7 cellular contexts compared by ENCODE assay signal in genomic region chr16:66515543-66516171, GRCh38. TPM values are rescaled to one million over a fixed set of nuclear protein-coding genes. Genes with fewer than 3 reads are reported as not detected.
DNase-seq lines count a peak whose midpoint lies in the region; ATAC-seq and TF ChIP-seq lines count a peak whose summit lies in the region.

No MANE protein-coding gene starts in this region.

- H3K27ac Mint-ChIP-seq in central memory CD8-positive, alpha-beta T cell (ENCODE audit: low read depth), result peak overlapping the region; percentile 94

- peaks cover 7% of the 10 kb centered on the region for H3K36me3 Mint-ChIP-seq in central memory CD8-positive, alpha-beta T cell (ENCODE audit: insufficient read depth)

- no peaks in the 10 kb centered on the region for H3K9me3 Mint-ChIP-seq in central memory CD8-positive, alpha-beta T cell

- H3K4me1 Mint-ChIP-seq in central memory CD8-positive, alpha-beta T cell, result peaks cover 56% of the 10 kb centered on the region

- H3K4me3 Mint-ChIP-seq in central memory CD8-positive, alpha-beta T cell, result peak overlapping the region; percentile 61

- no peak for ATAC-seq in central memory CD8-positive, alpha-beta T cell (replicated peaks; ENCODE audit: extremely low read depth, poor library complexity, severe bottlenecking)
- no peak for ATAC-seq in HG03280 (IDR thresholded peaks at IDR 0.05; ENCODE audit: unreplicated experiment)
- no peak for ATAC-seq in HG03442 (IDR thresholded peaks at IDR 0.05; ENCODE audit: unreplicated experiment)
- ATAC-seq in GM21723 (IDR thresholded peaks at IDR 0.05; ENCODE audit: unreplicated experiment), result no peak

- TF ChIP-seq CTCF in GM10266 (IDR thresholded peaks at IDR 0.05; ENCODE audit: control insufficient read depth, insufficient read depth, low read depth, missing control alignments), result peak; percentile 28

- no peaks in the 10 kb centered on the region for H3K27me3 Mint-ChIP-seq in central memory CD8-positive, alpha-beta T cell

- DNase-seq in GM10266 (ENCODE audit: extremely low spot score), result peak; percentile 24
- peak; percentile 26 for DNase-seq in NOMO-1 treated with DMSO at 0.1 percent for 48 hours (lab: John Stamatoyannopoulos, UW; ENCODE audit: unreplicated experiment)
- no peak for DNase-seq in central memory CD8-positive, alpha-beta T cell (ENCODE audit: low spot score in 2 of 2)
- peak; percentile 56 for DNase-seq in myocyte (ENCODE audit: low read depth)

RNA-seq across cellular contexts. Expression of gene TK2, which starts 34.3 kb away (rescaled TPM):
- total RNA-seq in myocyte, result 18.9 and 21.2 TPM in 2 replicates
- 35.8 TPM for polyA plus RNA-seq in myocyte (2012)

RNA-seq across cellular contexts. Expression of gene CKLF, which starts 36.7 kb away (rescaled TPM):
- total RNA-seq in myocyte, result 25.4 and 29.8 TPM in 2 replicates
- polyA plus RNA-seq in myocyte (2012), result 81.7 TPM

RNA-seq across cellular contexts. Expression of gene CMTM1, which starts 50.6 kb away (rescaled TPM):
- total RNA-seq in myocyte, result 0.52 and 1.4 TPM in 2 replicates
- polyA plus RNA-seq in myocyte (2012), result 3.2 TPM

Comparison
In these comparisons a context has a peak if more than half of its experiments do, and no peak if none do; other contexts are left out.
1. DNase-seq: peak in GM10266 (single experiment), NOMO-1 treated with DMSO at 0.1 percent for 48 hours (single experiment) and myocyte (single experiment); none in central memory CD8-positive, alpha-beta T cell (0 of 2).